In genomic region chr20:47686545-47686944, GRCh38 we compare ENCODE assay signal across 1 cellular context.
TF ChIP-seq lines count a peak whose summit lies in the region.

No MANE protein-coding gene starts in this region.

TF ChIP-seq in HepG2, 621 proteins besides CTCF, POLR2A, EP300 and RAD21 (continued from another document):
- 0 out of 2 replicates have a peak, but pooled peaks have one; percentile 15 for TF ChIP-seq ZNF687 (CRISPR knock-in tag; IDR thresholded peaks at IDR 0.05)
